In genomic region chr17:38730526-38731379, GRCh38 we compare ENCODE assay signal across 8 cellular contexts. TPM values are rescaled to one million over a fixed set of nuclear protein-coding genes. Genes with fewer than 3 reads are reported as not detected.
A peak's percentile ranks its signal among the peaks of the same experiment; 100 is the strongest.
DNase-seq lines count a peak whose midpoint lies in the region; ATAC-seq, FAIRE-seq and TF ChIP-seq lines count a peak whose summit lies in the region.

No MANE protein-coding gene starts in this region.

- no peak for ATAC-seq in HG02840 (IDR thresholded peaks at IDR 0.05; ENCODE audit: low FRiP score, unreplicated experiment)

- no peaks in the 10 kb centered on the region for H3K36me3 ChIP-seq in PC-9 (ENCODE audit: low read depth)
- peaks cover 11% of the 10 kb centered on the region for H3K36me3 ChIP-seq in bronchial epithelial cell (ENCODE audit: control insufficient read depth, insufficient read depth, low read length)

- H3K9me3 Mint-ChIP-seq in stimulated activated naive CD8-positive, alpha-beta T cell treated with anti-CD3 and anti-CD28 coated beads, Interleukin-15, Interleukin-2, amounts not matched to agents 100 ng/mL and 50 ng/mL, for 24 hours = no peaks in the 10 kb centered on the region

- H4K20me1 ChIP-seq in PC-9 (ENCODE audit: insufficient read depth) = peaks cover 23% of the 10 kb centered on the region; the same call in 1 of the 2 replicates

- no peaks in the 10 kb centered on the region for H3K27me3 ChIP-seq in PC-9 (ENCODE audit: insufficient read depth, low read depth)
- H3K27me3 ChIP-seq in bronchial epithelial cell (ENCODE audit: control insufficient read depth, insufficient read depth, low read length) = no peaks in the 10 kb centered on the region
- H3K27me3 ChIP-seq in layer of hippocampus (ENCODE audit: control insufficient read depth, insufficient read depth, low read length) = no peaks in the 10 kb centered on the region

- H3F3A ChIP-seq in PC-9 (ENCODE audit: insufficient read depth, low read depth) = peaks cover 54% of the 10 kb centered on the region

- H3K4me1 ChIP-seq in PC-9 (replicated peaks; ENCODE audit: insufficient read depth) = peaks cover 11% of the 10 kb centered on the region

- peak overlapping the region; percentile 87 for H2AFZ ChIP-seq in PC-9

- no peak for TF ChIP-seq CTCF in PC-9 (conservative IDR thresholded peaks at IDR 0.05)
- TF ChIP-seq CTCF in bronchial epithelial cell (IDR thresholded peaks at IDR 0.05; ENCODE audit: insufficient read depth, low read length, severe bottlenecking) = no peak

- peak overlapping the region; percentile 95 for H3K4me3 Mint-ChIP-seq in stimulated activated naive CD8-positive, alpha-beta T cell treated with anti-CD3 and anti-CD28 coated beads, Interleukin-15, Interleukin-2, amounts not matched to agents 100 ng/mL and 50 ng/mL, for 24 hours

- no peaks in the 10 kb centered on the region for H3K9me2 ChIP-seq in PC-9 (ENCODE audit: insufficient read depth)

- H3K9me3 ChIP-seq in PC-9 (ENCODE audit: insufficient read depth, low read depth) = no peaks in the 10 kb centered on the region

- no peaks in the 10 kb centered on the region for H3K27me3 Mint-ChIP-seq in stimulated activated naive CD8-positive, alpha-beta T cell treated with anti-CD3 and anti-CD28 coated beads, Interleukin-15, Interleukin-2, amounts not matched to agents 100 ng/mL and 50 ng/mL, for 24 hours

- H3K4me1 Mint-ChIP-seq in stimulated activated naive CD8-positive, alpha-beta T cell treated with anti-CD3 and anti-CD28 coated beads, Interleukin-15, Interleukin-2, amounts not matched to agents 100 ng/mL and 50 ng/mL, for 24 hours (ENCODE audit: low read depth) = peaks cover 88% of the 10 kb centered on the region

- intact Hi-C loops in PC-9 (cut with micrococcal nuclease; ENCODE audit: unreplicated experiment) = no loop called here

- POLR2A ChIA-PET in PC-9 (lab: Charles Lee; ENCODE audit: unreplicated experiment) = interaction anchor here (0.6 kb wide), 2 partner anchors 29 to 56 kb away, joined by 3 read pairs; no protein-coding TSS in a partner anchor

- H3K36me3 Mint-ChIP-seq in stimulated activated naive CD8-positive, alpha-beta T cell treated with anti-CD3 and anti-CD28 coated beads, Interleukin-15, Interleukin-2, amounts not matched to agents 100 ng/mL and 50 ng/mL, for 24 hours (ENCODE audit: low read depth) = peaks cover 26% of the 10 kb centered on the region

- BruUV-seq in PC-9 (replicated peaks; lab: Mats Ljungman, UMichigan) = no TSS peak

- CTCF ChIA-PET in PC-9 (lab: Charles Lee) = interaction anchor here (0.6 to 0.7 kb wide), 3 partner anchors 10 to 900 kb away, joined by 3 to 4 read pairs (median 3); no protein-coding TSS in a partner anchor

- H3K4me2 ChIP-seq in PC-9 = peak overlapping the region; percentile 73

- FAIRE-seq in bronchial epithelial cell (lab: Jason Lieb, UNC) = no peak

- peak overlapping the region; percentile 12; the same call in 1 of the 2 replicates for H3K27ac ChIP-seq in PC-9
- H3K27ac ChIP-seq in layer of hippocampus (ENCODE audit: low read depth, low read length) = peak overlapping the region; percentile 82

- DNase-seq in AG08396 (ENCODE audit: low spot score) (peak; percentile 72), H4 (ENCODE audit: low spot score) (peak; percentile 67), PC-9 (peak; percentile 64 to 74), bronchial epithelial cell (ENCODE audit: low read depth) (peak; percentile 46), NOMO-1 treated with dmso at 0.1 percent for 144 hours (lab: John Stamatoyannopoulos, UW; ENCODE audit: unreplicated experiment) (no peak)

- H3K79me2 ChIP-seq in PC-9 (ENCODE audit: low read depth) = peaks cover 21% of the 10 kb centered on the region

- peak overlapping the region; percentile 97 for H3K27ac Mint-ChIP-seq in stimulated activated naive CD8-positive, alpha-beta T cell treated with anti-CD3 and anti-CD28 coated beads, Interleukin-15, Interleukin-2, amounts not matched to agents 100 ng/mL and 50 ng/mL, for 24 hours

- peak overlapping the region; percentile 96 for H3K4me3 ChIP-seq in PC-9
- peak overlapping the region; percentile 86 for H3K4me3 ChIP-seq in bronchial epithelial cell (ENCODE audit: low read depth, low read length)

RNA-seq across cellular contexts. Expression of gene CISD3, which starts 0.6 kb away (rescaled TPM):
- total RNA-seq in H4 (2014; rRNA removed; shearing (Covaris generic)) = 2.3 and 6.7 TPM in 2 replicates
- total RNA-seq in PC-9 (2021) (36.6 and 38.1 TPM in 2 replicates), bronchial epithelial cell (2.9 and 4.4 TPM in 2 replicates)

RNA-seq across cellular contexts. Expression of gene PCGF2, which starts 17.4 kb away (rescaled TPM):
- total RNA-seq in H4 (2014; rRNA removed; shearing (Covaris generic)) = 1.6 and 3.9 TPM in 2 replicates
- total RNA-seq in PC-9 (2021) = 26.9 and 43.3 TPM in 2 replicates
- total RNA-seq in bronchial epithelial cell = 1.1 and 2.3 TPM in 2 replicates

RNA-seq across cellular contexts. Expression of gene PSMB3, which starts 21.8 kb away (rescaled TPM):
- 592 and 607 TPM in 2 replicates for total RNA-seq in H4 (2014; rRNA removed; shearing (Covaris generic))
- total RNA-seq in PC-9 (2021) (262 and 278 TPM in 2 replicates), bronchial epithelial cell (273 and 288 TPM in 2 replicates)

RNA-seq across cellular contexts. Expression of gene MLLT6, which starts 25.7 kb away (rescaled TPM):
- total RNA-seq in H4 (2014; rRNA removed; shearing (Covaris generic)) = 7.8 and 13.6 TPM in 2 replicates
- total RNA-seq in PC-9 (2021) (113 and 127 TPM in 2 replicates), bronchial epithelial cell (10.8 and 14.2 TPM in 2 replicates)

RNA-seq across cellular contexts. Expression of gene EPOP, which starts 56.0 kb away (rescaled TPM):
- 3.2 and 3.5 TPM in 2 replicates for total RNA-seq in H4 (2014; rRNA removed; shearing (Covaris generic))
- 8.4 and 10.6 TPM in 2 replicates for total RNA-seq in PC-9 (2021)
- 2.4 and 4.2 TPM in 2 replicates for total RNA-seq in bronchial epithelial cell
